ENCODE assay signal across 12 cellular contexts in genomic region chr15:87777054-87777498, GRCh38.
DNase-seq lines count a peak whose midpoint lies in the region; ATAC-seq and TF ChIP-seq lines count a peak whose summit lies in the region.
"Had no signal": no experiment of that assay in that cellular context is flagged by ENCODE, and none has a peak within 500 bp of the region (broad histone marks: within the 10 kb centered on the region; RNA-seq: fewer than 3 reads in every experiment).

No MANE protein-coding gene starts in this region.

- H3K27ac ChIP-seq in heart right ventricle = no peak overlapping the region
- H3K27ac ChIP-seq in upper lobe of right lung = no peak overlapping the region

- H3K27me3 ChIP-seq in heart right ventricle (no peaks in the 10 kb centered on the region), adipocyte (replicated peaks; ENCODE audit: control insufficient read depth, insufficient read depth, low read length) (peaks cover 10% of the 10 kb centered on the region), upper lobe of right lung (no peaks in the 10 kb centered on the region)

- ATAC-seq in heart right ventricle (peak in 6 of 8 donors; percentile 38 to 85 (median 54)), left ventricle myocardium superior (no peak), upper lobe of right lung (peak; percentile 10)
- ATAC-seq in stimulated activated memory B cell treated with anti-CD40 and anti-IgM and Interleukin-4, amounts not matched to agents 10 μg/mL and 1 μg/mL and 100 μg/mL, for 72 hours = no peak

- DNase-seq in heart right ventricle = peak in 1 of 2 donors; percentile 19
- no peak for DNase-seq in left ventricle myocardium superior
- peak; percentile 41 for DNase-seq in adipocyte (ENCODE audit: low read depth)
- peak; percentile 86 for DNase-seq in kidney glomerular epithelial cell (lab: John Stamatoyannopoulos, UW)
- DNase-seq in upper lobe of right lung = no peak
- DNase-seq in DMS53 (lab: John Stamatoyannopoulos, UW) = no peak
- no peak for DNase-seq in T-helper 9 cell
- DNase-seq: AML-193; HCEC 1CT; NCI-H1930; stimulated activated CD4-positive, alpha-beta T cell treated with anti-CD3 and anti-CD28 coated beads, Interleukin-4, amount 100 ng/mL, for 24 hours had no signal

- no peaks in the 10 kb centered on the region for H3K9me3 Mint-ChIP-seq in stimulated activated memory B cell treated with anti-CD40 and anti-IgM and Interleukin-4, amounts not matched to agents 10 μg/mL and 1 μg/mL and 100 μg/mL, for 72 hours

- 60 to 64% methylated on average over 2 of the region's 2 CpGs for WGBS in heart right ventricle, 2 donors

- H3K36me3 ChIP-seq in heart right ventricle = no peaks in the 10 kb centered on the region
- H3K36me3 ChIP-seq in adipocyte (ENCODE audit: control insufficient read depth, insufficient read depth, low read length, severe bottlenecking) = no peaks in the 10 kb centered on the region
- H3K36me3 ChIP-seq in upper lobe of right lung = no peaks in the 10 kb centered on the region

- H3K27ac Mint-ChIP-seq in stimulated activated memory B cell treated with anti-CD40 and anti-IgM and Interleukin-4, amounts not matched to agents 10 μg/mL and 1 μg/mL and 100 μg/mL, for 72 hours = no peak overlapping the region

- H3K9me3 ChIP-seq in heart right ventricle = no peaks in the 10 kb centered on the region
- no peaks in the 10 kb centered on the region for H3K9me3 ChIP-seq in adipocyte (ENCODE audit: control insufficient read depth, low read length)
- no peaks in the 10 kb centered on the region for H3K9me3 ChIP-seq in upper lobe of right lung

- H3K4me1 Mint-ChIP-seq in stimulated activated memory B cell treated with anti-CD40 and anti-IgM and Interleukin-4, amounts not matched to agents 10 μg/mL and 1 μg/mL and 100 μg/mL, for 72 hours = no peaks in the 10 kb centered on the region

- peaks cover 0 to 8% (median 0%) of the 10 kb centered on the region in 9 donors for H3K4me1 ChIP-seq in heart right ventricle
- peaks cover 14% of the 10 kb centered on the region for H3K4me1 ChIP-seq in adipocyte (ENCODE audit: control insufficient read depth, insufficient read depth, low read length)
- H3K4me1 ChIP-seq in upper lobe of right lung = no peaks in the 10 kb centered on the region

- H3K27me3 Mint-ChIP-seq in stimulated activated memory B cell treated with anti-CD40 and anti-IgM and Interleukin-4, amounts not matched to agents 10 μg/mL and 1 μg/mL and 100 μg/mL, for 72 hours = no peaks in the 10 kb centered on the region

- H3K4me3 ChIP-seq in heart right ventricle (no peak overlapping the region), adipocyte (ENCODE audit: low read length) (no peak overlapping the region), upper lobe of right lung (no peak overlapping the region)

- H3K36me3 Mint-ChIP-seq in stimulated activated memory B cell treated with anti-CD40 and anti-IgM and Interleukin-4, amounts not matched to agents 10 μg/mL and 1 μg/mL and 100 μg/mL, for 72 hours = no peaks in the 10 kb centered on the region

- intact Hi-C loops in heart right ventricle (cut with DNase I) = no loop called here
- intact Hi-C loops in left ventricle myocardium superior (cut with micrococcal nuclease) = no loop called here
- intact Hi-C loops in upper lobe of right lung (cut with DNase I) = no loop called here

- H3K9ac ChIP-seq in adipocyte (ENCODE audit: low read length) = no peak overlapping the region

- TF ChIP-seq CTCF in heart right ventricle (IDR thresholded peaks at IDR 0.05) (no peak), upper lobe of right lung (IDR thresholded peaks at IDR 0.05) (no peak)

- no peak overlapping the region for H3K4me3 Mint-ChIP-seq in stimulated activated memory B cell treated with anti-CD40 and anti-IgM and Interleukin-4, amounts not matched to agents 10 μg/mL and 1 μg/mL and 100 μg/mL, for 72 hours

Comparison
In these comparisons a context has a peak if more than half of its experiments do, and no peak if none do; other contexts are left out.
1. ATAC-seq: peak in heart right ventricle (6 of 8) and upper lobe of right lung (single experiment); none in left ventricle myocardium superior (single experiment) and stimulated activated memory B cell treated with anti-CD40 and anti-IgM and Interleukin-4, amounts not matched to agents 10 μg/mL and 1 μg/mL and 100 μg/mL, for 72 hours (single experiment).
2. DNase-seq: peak in adipocyte (single experiment) and kidney glomerular epithelial cell (single experiment); none in left ventricle myocardium superior (single experiment), upper lobe of right lung (single experiment), DMS53 (single experiment) and T-helper 9 cell (single experiment).